1 cellular context compared by ENCODE assay signal in the genomic region with DNA sequence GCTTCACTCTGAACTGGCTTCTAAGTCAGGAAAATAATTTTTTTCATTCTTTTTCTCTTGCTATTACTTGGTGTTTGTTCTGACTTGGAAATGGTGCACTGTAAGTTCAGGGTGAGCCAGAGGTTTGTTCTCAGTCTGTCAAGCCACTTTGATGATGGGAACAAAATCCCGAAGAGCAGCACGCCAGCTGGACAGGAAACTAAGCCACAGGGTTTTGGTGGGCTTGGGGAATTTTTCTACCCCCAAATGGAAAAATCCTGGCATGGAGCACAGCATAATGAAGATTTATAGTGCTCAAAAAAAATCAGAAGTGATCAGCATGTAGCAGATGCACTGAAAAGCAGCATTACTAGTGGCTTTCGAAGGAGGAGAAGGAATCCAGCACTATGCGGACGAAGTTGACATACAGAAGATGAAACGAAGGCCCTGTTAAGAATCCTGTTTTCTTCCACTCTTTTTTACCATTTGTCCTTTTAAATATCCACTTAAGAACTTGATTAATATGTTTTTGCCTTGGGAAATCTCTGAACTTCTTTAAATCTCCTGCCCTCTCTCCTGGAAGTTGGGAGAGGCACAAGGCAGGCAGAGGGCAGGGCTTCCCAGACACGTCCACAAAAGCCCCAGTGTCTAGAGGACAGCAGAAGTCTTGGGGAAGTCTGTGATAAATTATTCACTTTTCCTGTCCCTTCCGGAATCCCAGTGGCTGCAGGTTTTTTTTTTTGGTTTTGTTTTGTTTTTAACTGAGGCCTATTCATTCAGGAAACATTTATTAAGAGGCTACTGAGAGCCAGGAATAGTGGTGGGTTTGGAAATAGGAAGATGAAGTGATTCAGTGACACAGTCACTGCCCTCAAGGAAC.
TF ChIP-seq lines count a peak whose summit lies in the region.

No MANE protein-coding gene starts in this region.

TF ChIP-seq in GM23338, 12 proteins besides CTCF, POLR2A, EP300 and RAD21:
- TF ChIP-seq ZNF331 (CRISPR knock-in tag; IDR thresholded peaks at IDR 0.05; ENCODE audit: low read depth) = no peak
- no peak for TF ChIP-seq STAT1 (IDR thresholded peaks at IDR 0.05; ENCODE audit: unreplicated experiment)
- no peak for TF ChIP-seq POLR2AphosphoS5 (IDR thresholded peaks at IDR 0.05; ENCODE audit: low read depth)
- TF ChIP-seq, protein P1, sequence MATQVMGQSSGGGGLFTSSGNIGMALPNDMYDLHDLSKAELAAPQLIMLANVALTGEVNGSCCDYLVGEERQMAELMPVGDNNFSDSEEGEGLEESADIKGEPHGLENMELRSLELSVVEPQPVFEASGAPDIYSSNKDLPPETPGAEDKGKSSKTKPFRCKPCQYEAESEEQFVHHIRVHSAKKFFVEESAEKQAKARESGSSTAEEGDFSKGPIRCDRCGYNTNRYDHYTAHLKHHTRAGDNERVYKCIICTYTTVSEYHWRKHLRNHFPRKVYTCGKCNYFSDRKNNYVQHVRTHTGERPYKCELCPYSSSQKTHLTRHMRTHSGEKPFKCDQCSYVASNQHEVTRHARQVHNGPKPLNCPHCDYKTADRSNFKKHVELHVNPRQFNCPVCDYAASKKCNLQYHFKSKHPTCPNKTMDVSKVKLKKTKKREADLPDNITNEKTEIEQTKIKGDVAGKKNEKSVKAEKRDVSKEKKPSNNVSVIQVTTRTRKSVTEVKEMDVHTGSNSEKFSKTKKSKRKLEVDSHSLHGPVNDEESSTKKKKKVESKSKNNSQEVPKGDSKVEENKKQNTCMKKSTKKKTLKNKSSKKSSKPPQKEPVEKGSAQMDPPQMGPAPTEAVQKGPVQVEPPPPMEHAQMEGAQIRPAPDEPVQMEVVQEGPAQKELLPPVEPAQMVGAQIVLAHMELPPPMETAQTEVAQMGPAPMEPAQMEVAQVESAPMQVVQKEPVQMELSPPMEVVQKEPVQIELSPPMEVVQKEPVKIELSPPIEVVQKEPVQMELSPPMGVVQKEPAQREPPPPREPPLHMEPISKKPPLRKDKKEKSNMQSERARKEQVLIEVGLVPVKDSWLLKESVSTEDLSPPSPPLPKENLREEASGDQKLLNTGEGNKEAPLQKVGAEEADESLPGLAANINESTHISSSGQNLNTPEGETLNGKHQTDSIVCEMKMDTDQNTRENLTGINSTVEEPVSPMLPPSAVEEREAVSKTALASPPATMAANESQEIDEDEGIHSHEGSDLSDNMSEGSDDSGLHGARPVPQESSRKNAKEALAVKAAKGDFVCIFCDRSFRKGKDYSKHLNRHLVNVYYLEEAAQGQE (IDR thresholded peaks at IDR 0.05; ENCODE audit: unreplicated experiment) = no peak
- TF ChIP-seq, protein P2, sequence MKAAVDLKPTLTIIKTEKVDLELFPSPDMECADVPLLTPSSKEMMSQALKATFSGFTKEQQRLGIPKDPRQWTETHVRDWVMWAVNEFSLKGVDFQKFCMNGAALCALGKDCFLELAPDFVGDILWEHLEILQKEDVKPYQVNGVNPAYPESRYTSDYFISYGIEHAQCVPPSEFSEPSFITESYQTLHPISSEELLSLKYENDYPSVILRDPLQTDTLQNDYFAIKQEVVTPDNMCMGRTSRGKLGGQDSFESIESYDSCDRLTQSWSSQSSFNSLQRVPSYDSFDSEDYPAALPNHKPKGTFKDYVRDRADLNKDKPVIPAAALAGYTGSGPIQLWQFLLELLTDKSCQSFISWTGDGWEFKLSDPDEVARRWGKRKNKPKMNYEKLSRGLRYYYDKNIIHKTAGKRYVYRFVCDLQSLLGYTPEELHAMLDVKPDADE (IDR thresholded peaks at IDR 0.05) = no peak
- no peak for TF ChIP-seq EZH2 (IDR thresholded peaks at IDR 0.05; ENCODE audit: low read depth, unreplicated experiment)
- no peak for TF ChIP-seq NANOG (IDR thresholded peaks at IDR 0.05; ENCODE audit: borderline replicate concordance)
- no peak for TF ChIP-seq ZNF114 (CRISPR knock-in tag; IDR thresholded peaks at IDR 0.05)
- TF ChIP-seq JUNB (IDR thresholded peaks at IDR 0.05; ENCODE audit: unreplicated experiment) = no peak
- no peak for TF ChIP-seq CREB1 (CRISPR knock-in tag; IDR thresholded peaks at IDR 0.05; ENCODE audit: low read depth)
